ENCODE assay signal across 1 cellular context in genomic region chr17:78349831-78350631, GRCh38.
TF ChIP-seq lines count a peak whose summit lies in the region.

No MANE protein-coding gene starts in this region.

TF ChIP-seq in GM23338, 12 proteins besides CTCF, POLR2A, EP300 and RAD21 (continued from another document):
- TF ChIP-seq, protein P1, sequence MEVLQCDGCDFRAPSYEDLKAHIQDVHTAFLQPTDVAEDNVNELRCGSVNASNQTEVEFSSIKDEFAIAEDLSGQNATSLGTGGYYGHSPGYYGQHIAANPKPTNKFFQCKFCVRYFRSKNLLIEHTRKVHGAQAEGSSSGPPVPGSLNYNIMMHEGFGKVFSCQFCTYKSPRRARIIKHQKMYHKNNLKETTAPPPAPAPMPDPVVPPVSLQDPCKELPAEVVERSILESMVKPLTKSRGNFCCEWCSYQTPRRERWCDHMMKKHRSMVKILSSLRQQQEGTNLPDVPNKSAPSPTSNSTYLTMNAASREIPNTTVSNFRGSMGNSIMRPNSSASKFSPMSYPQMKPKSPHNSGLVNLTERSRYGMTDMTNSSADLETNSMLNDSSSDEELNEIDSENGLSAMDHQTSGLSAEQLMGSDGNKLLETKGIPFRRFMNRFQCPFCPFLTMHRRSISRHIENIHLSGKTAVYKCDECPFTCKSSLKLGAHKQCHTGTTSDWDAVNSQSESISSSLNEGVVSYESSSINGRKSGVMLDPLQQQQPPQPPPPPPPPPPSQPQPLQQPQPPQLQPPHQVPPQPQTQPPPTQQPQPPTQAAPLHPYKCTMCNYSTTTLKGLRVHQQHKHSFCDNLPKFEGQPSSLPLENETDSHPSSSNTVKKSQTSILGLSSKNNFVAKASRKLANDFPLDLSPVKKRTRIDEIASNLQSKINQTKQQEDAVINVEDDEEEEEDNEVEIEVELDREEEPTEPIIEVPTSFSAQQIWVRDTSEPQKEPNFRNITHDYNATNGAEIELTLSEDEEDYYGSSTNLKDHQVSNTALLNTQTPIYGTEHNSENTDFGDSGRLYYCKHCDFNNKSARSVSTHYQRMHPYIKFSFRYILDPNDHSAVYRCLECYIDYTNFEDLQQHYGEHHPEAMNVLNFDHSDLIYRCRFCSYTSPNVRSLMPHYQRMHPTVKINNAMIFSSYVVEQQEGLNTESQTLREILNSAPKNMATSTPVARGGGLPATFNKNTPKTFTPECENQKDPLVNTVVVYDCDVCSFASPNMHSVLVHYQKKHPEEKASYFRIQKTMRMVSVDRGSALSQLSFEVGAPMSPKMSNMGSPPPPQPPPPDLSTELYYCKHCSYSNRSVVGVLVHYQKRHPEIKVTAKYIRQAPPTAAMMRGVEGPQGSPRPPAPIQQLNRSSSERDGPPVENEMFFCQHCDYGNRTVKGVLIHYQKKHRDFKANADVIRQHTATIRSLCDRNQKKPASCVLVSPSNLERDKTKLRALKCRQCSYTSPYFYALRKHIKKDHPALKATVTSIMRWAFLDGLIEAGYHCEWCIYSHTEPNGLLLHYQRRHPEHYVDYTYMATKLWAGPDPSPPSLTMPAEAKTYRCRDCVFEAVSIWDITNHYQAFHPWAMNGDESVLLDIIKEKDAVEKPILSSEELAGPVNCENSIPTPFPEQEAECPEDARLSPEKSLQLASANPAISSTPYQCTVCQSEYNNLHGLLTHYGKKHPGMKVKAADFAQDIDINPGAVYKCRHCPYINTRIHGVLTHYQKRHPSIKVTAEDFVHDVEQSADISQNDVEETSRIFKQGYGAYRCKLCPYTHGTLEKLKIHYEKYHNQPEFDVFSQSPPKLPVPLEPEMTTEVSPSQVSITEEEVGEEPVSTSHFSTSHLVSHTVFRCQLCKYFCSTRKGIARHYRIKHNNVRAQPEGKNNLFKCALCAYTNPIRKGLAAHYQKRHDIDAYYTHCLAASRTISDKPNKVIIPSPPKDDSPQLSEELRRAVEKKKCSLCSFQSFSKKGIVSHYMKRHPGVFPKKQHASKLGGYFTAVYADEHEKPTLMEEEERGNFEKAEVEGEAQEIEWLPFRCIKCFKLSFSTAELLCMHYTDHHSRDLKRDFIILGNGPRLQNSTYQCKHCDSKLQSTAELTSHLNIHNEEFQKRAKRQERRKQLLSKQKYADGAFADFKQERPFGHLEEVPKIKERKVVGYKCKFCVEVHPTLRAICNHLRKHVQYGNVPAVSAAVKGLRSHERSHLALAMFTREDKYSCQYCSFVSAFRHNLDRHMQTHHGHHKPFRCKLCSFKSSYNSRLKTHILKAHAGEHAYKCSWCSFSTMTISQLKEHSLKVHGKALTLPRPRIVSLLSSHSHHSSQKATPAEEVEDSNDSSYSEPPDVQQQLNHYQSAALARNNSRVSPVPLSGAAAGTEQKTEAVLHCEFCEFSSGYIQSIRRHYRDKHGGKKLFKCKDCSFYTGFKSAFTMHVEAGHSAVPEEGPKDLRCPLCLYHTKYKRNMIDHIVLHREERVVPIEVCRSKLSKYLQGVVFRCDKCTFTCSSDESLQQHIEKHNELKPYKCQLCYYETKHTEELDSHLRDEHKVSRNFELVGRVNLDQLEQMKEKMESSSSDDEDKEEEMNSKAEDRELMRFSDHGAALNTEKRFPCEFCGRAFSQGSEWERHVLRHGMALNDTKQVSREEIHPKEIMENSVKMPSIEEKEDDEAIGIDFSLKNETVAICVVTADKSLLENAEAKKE (CRISPR knock-in tag; IDR thresholded peaks at IDR 0.05) = no peak
- TF ChIP-seq ZNF331 (CRISPR knock-in tag; IDR thresholded peaks at IDR 0.05; ENCODE audit: low read depth) (no peak), NANOG (IDR thresholded peaks at IDR 0.05; ENCODE audit: borderline replicate concordance) (no peak), POLR2AphosphoS5 (IDR thresholded peaks at IDR 0.05; ENCODE audit: low read depth) (no peak), ZNF114 (CRISPR knock-in tag; IDR thresholded peaks at IDR 0.05) (no peak)
- TF ChIP-seq, protein P2, sequence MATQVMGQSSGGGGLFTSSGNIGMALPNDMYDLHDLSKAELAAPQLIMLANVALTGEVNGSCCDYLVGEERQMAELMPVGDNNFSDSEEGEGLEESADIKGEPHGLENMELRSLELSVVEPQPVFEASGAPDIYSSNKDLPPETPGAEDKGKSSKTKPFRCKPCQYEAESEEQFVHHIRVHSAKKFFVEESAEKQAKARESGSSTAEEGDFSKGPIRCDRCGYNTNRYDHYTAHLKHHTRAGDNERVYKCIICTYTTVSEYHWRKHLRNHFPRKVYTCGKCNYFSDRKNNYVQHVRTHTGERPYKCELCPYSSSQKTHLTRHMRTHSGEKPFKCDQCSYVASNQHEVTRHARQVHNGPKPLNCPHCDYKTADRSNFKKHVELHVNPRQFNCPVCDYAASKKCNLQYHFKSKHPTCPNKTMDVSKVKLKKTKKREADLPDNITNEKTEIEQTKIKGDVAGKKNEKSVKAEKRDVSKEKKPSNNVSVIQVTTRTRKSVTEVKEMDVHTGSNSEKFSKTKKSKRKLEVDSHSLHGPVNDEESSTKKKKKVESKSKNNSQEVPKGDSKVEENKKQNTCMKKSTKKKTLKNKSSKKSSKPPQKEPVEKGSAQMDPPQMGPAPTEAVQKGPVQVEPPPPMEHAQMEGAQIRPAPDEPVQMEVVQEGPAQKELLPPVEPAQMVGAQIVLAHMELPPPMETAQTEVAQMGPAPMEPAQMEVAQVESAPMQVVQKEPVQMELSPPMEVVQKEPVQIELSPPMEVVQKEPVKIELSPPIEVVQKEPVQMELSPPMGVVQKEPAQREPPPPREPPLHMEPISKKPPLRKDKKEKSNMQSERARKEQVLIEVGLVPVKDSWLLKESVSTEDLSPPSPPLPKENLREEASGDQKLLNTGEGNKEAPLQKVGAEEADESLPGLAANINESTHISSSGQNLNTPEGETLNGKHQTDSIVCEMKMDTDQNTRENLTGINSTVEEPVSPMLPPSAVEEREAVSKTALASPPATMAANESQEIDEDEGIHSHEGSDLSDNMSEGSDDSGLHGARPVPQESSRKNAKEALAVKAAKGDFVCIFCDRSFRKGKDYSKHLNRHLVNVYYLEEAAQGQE (IDR thresholded peaks at IDR 0.05; ENCODE audit: unreplicated experiment) = no peak
